ENCODE assay signal across 1 cellular context in the genomic region with DNA sequence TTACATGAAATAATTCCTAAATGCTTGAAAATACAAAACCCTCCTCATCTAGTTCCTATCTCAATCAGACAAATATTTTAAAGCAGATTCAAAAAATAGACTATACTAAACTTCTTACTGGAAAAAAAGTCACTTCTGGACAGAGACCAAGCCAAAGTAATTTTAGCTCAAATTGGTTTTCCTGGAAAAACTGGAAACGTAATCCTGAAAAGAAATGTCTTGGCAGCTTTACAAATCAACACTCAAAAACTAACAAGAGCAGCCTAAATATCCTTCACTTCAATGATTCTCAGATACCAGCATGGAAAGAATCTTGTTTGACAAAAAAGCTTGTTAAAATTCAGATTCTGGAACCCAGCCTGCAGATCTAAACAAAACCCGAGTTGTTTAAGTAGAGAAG.
TF ChIP-seq lines count a peak whose summit lies in the region.

No MANE protein-coding gene starts in this region.

TF ChIP-seq in IMR-90, 13 proteins besides CTCF, POLR2A, EP300 and RAD21 (continued from another document):
- TF ChIP-seq, protein P1, sequence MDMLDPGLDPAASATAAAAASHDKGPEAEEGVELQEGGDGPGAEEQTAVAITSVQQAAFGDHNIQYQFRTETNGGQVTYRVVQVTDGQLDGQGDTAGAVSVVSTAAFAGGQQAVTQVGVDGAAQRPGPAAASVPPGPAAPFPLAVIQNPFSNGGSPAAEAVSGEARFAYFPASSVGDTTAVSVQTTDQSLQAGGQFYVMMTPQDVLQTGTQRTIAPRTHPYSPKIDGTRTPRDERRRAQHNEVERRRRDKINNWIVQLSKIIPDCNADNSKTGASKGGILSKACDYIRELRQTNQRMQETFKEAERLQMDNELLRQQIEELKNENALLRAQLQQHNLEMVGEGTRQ (IDR thresholded peaks at IDR 0.05; ENCODE audit: low read depth, low read length) = no peak
- TF ChIP-seq MXI1 (IDR thresholded peaks at IDR 0.05; ENCODE audit: borderline replicate concordance, low read depth, low read length) (no peak), NFE2L2 (IDR thresholded peaks at IDR 0.05; ENCODE audit: low read depth, low read length) (no peak), MAZ (IDR thresholded peaks at IDR 0.05; ENCODE audit: borderline replicate concordance, low read depth, low read length) (no peak)
- TF ChIP-seq, protein P2, sequence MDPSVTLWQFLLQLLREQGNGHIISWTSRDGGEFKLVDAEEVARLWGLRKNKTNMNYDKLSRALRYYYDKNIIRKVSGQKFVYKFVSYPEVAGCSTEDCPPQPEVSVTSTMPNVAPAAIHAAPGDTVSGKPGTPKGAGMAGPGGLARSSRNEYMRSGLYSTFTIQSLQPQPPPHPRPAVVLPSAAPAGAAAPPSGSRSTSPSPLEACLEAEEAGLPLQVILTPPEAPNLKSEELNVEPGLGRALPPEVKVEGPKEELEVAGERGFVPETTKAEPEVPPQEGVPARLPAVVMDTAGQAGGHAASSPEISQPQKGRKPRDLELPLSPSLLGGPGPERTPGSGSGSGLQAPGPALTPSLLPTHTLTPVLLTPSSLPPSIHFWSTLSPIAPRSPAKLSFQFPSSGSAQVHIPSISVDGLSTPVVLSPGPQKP (IDR thresholded peaks at IDR 0.05; ENCODE audit: borderline replicate concordance, low read depth, low read length) = no peak
